ENCODE assay signal across 8 cellular contexts in genomic region chr12:53061404-53062010, GRCh38. TPM values are rescaled to one million over a fixed set of nuclear protein-coding genes. Genes with fewer than 3 reads are reported as not detected.
DNase-seq lines count a peak whose midpoint lies in the region; ATAC-seq, FAIRE-seq and TF ChIP-seq lines count a peak whose summit lies in the region.

No MANE protein-coding gene starts in this region.

- H3K27me3 ChIP-seq in pancreas = no peaks in the 10 kb centered on the region

- 13 to 14% methylated on average over 5 of the region's 5 CpGs for whole genome bisulfite sequencing in pancreas, 2 donors

- no peak for FAIRE-seq in pancreas (lab: Jason Lieb, UNC)

- H3K27ac ChIP-seq in pancreas = peak overlapping the region; percentile 13 to 68 (median 48)

- in situ Hi-C loops in G401 (cut with HindIII; ENCODE audit: low sequenced_read_pairs) = no loop called here

- H3K4me3 ChIP-seq in pancreas = no peak overlapping the region

- peak in 2 of 4 donors; percentile 12 to 17 for TF ChIP-seq CTCF in pancreas (IDR thresholded peaks at IDR 0.05)

- H3K4me1 ChIP-seq in pancreas = peaks cover 18 to 22% (median 22%) of the 10 kb centered on the region in 3 donors

- H3K36me3 ChIP-seq in pancreas = peaks cover 0 to 17% (median 14%) of the 10 kb centered on the region in 3 donors

- DNase-seq in G401 (ENCODE audit: low spot score) = peak; percentile 76
- peak; percentile 66 for DNase-seq in NCI-H2107 (lab: John Stamatoyannopoulos, UW)
- peak; percentile 68 for DNase-seq in cerebellar cortex (ENCODE audit: low spot score)
- DNase-seq in pancreas = peak; percentile 88 to 94 (median 90)
- DNase-seq in activated CD4-positive, alpha-beta T cell treated with anti-CD3 and anti-CD28 coated beads for 1 hour = no peak
- no peak for DNase-seq in pons (ENCODE audit: low spot score)

- ATAC-seq in pancreas = peak; percentile 71 to 82 (median 79)
- ATAC-seq in HG02884 (IDR thresholded peaks at IDR 0.05; ENCODE audit: unreplicated experiment) = no peak
- ATAC-seq in GM21786 (IDR thresholded peaks at IDR 0.05; ENCODE audit: unreplicated experiment) = no peak

- H3K9me3 ChIP-seq in pancreas = no peaks in the 10 kb centered on the region

- intact Hi-C loops in pancreas (cut with DNase I) = loop anchor here in 2 of 3 donors (5.0 to 10.0 kb wide), 2 partner anchors 36 to 133 kb away; partner anchors contain the start of gene IGFBP6 (in 1 of the 2)

RNA-seq across cellular contexts. Expression of gene TNS2, which starts 11.6 kb away (rescaled TPM):
- total RNA-seq in G401 (2014; rRNA removed; shearing (Covaris generic)) = 13.7 and 21.0 TPM in 2 replicates
- total RNA-seq in pancreas = 10 to 100 TPM; 22.7 to 52.6 (median 28.2) TPM
- polyA plus RNA-seq in pancreas = 100 to 1,000 TPM; 135 to 183 TPM

RNA-seq across cellular contexts. Expression of gene SPRYD3, which starts 17.7 kb away (rescaled TPM):
- total RNA-seq in G401 (2014; rRNA removed; shearing (Covaris generic)) = 16.7 and 21.4 TPM in 2 replicates
- total RNA-seq in pancreas = 10 to 100 TPM; 37.1 to 47.2 (median 40.1) TPM
- polyA plus RNA-seq in pancreas = 10 to 100 TPM; 25.7 to 36.1 TPM

RNA-seq across cellular contexts. Expression of gene IGFBP6, which starts 36.0 kb away (rescaled TPM):
- 29.3 and 50.2 TPM in 2 replicates for total RNA-seq in G401 (2014; rRNA removed; shearing (Covaris generic))
- total RNA-seq in pancreas = 10 to 100 TPM in 3 of 6 donors, 1 to 10 TPM in 3; 2.2 to 21.8 (median 9.2) TPM
- polyA plus RNA-seq in pancreas = 10 to 100 TPM; 24.5 to 32.8 TPM

RNA-seq across cellular contexts. Expression of gene SOAT2, which starts 41.8 kb away (rescaled TPM):
- total RNA-seq in G401 (2014; rRNA removed; shearing (Covaris generic)) = not detected in 2 replicates
- under 1 TPM in 2 of 6 donors, not detected in 4; 0.09 to 0.18 TPM for total RNA-seq in pancreas
- under 1 TPM; 0.15 to 0.54 TPM for polyA plus RNA-seq in pancreas

RNA-seq across cellular contexts. Expression of gene EIF4B, which starts 55.3 kb away (rescaled TPM):
- 1,115 and 1,229 TPM in 2 replicates for total RNA-seq in G401 (2014; rRNA removed; shearing (Covaris generic))
- total RNA-seq in pancreas = 100 to 1,000 TPM; 343 to 522 (median 446) TPM
- 10 to 100 TPM; 72.8 to 88.6 TPM for polyA plus RNA-seq in pancreas

Comparison
In these comparisons a context has a peak if more than half of its experiments do, and no peak if none do; other contexts are left out.
1. DNase-seq: peak in G401 (single experiment), NCI-H2107 (single experiment), cerebellar cortex (single experiment) and pancreas (6 of 6); none in activated CD4-positive, alpha-beta T cell treated with anti-CD3 and anti-CD28 coated beads for 1 hour (single experiment) and pons (single experiment).
2. ATAC-seq: peak in pancreas (4 of 4); none in HG02884 (single experiment) and GM21786 (single experiment).